ENCODE assay signal across 35 cellular contexts in the genomic region with DNA sequence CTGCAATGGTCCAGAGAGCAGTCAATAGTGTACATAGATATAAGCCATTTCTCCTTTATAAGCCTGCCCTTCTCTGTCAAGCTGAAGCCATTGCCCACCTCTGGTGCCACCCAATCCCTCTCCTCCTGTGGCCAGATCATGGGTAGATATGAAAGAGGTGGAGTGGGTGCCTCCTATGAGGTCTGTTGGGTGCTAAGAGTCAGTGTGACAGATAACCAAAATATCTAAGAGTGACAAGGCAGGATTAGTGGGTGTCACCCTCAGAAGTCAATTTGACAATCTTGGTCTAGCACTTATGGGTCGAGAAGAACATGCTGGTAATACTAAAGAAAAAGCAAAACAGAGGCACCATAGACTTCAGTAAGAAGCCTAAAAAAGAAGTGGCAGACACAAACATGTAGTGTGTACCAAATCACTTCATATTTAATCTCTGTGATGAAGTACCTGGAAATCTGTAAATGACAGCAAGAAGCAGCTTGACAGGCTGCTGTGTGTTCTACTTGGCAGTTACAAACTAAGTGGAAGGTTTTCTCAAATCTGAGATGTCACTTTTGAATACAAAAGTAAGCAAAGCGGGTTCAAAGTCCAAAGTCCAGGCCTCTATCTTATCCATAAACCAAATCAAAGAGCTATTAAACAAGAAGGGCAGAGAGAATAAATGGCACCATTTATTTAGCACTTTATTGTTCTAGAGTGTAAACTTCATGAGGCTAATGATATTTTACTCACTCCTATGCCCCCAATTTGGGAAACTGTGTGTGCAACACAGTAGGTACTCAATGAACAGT.
"Had no signal": no experiment of that assay in that cellular context is flagged by ENCODE, and none has a peak within 500 bp of the region (broad histone marks: within the 10 kb centered on the region; RNA-seq: fewer than 3 reads in every experiment).

No MANE protein-coding gene starts in this region.

- H3K4me3 Mint-ChIP-seq: activated B cell treated with CpG ODN at 0.5 μM for 24 hours; activated CD4-positive, alpha-beta memory T cell treated with anti-CD3 and anti-CD28 coated beads for 36 hours; activated naive CD4-positive, alpha-beta T cell treated with anti-CD3 and anti-CD28 coated beads, Interleukin-2, amount 10 ng/mL, durations not matched to agents 7 days and 5 days; activated naive CD8-positive, alpha-beta T cell treated with anti-CD3 and anti-CD28 coated beads for 36 hours; T-cell; T-helper 17 cell had no signal

- H3K9me3 ChIP-seq: MG63 had no signal

- H3K36me3 ChIP-seq: cardiac muscle cell, MG63 had no signal

- H3K36me3 Mint-ChIP-seq: activated CD4-positive, alpha-beta memory T cell treated with anti-CD3 and anti-CD28 coated beads for 36 hours; activated naive CD4-positive, alpha-beta T cell treated with anti-CD3 and anti-CD28 coated beads, Interleukin-2, amount 10 ng/mL, durations not matched to agents 7 days and 5 days; activated naive CD8-positive, alpha-beta T cell treated with anti-CD3 and anti-CD28 coated beads for 36 hours; T-cell had no signal

- ATAC-seq: Right ventricle myocardium inferior, SK-N-SH treated with all-trans-retinoic acid at 6 μM for 48 hours, T-helper 17 cell had no signal

- H3K27ac Mint-ChIP-seq: activated B cell treated with CpG ODN at 0.5 μM for 24 hours; activated CD4-positive, alpha-beta memory T cell treated with anti-CD3 and anti-CD28 coated beads for 36 hours; activated naive CD4-positive, alpha-beta T cell treated with anti-CD3 and anti-CD28 coated beads, Interleukin-2, amount 10 ng/mL, durations not matched to agents 7 days and 5 days; activated naive CD8-positive, alpha-beta T cell treated with anti-CD3 and anti-CD28 coated beads for 36 hours; T-cell; T-helper 17 cell had no signal

- H3K27ac ChIP-seq: cardiac muscle cell, PC-9, RWPE1, VCaP had no signal

- DNase-seq: activated B cell treated with CpG ODN at 0.5 μM for 24 hours; activated CD4-positive, alpha-beta memory T cell treated with anti-CD3 and anti-CD28 coated beads for 36 hours; activated CD4-positive, alpha-beta T cell treated with anti-CD3 and anti-CD28 coated beads for 4 hours; activated CD4-positive, alpha-beta T cell treated with anti-CD3 and anti-CD28 coated beads, Interleukin-2, amount 50 U/mL, for 1 hour; activated CD4-positive, CD25-positive, alpha-beta regulatory T cell treated with anti-CD3 and anti-CD28 coated beads, Interleukin-2, amount 50 U/mL, for 72 hours; activated CD8-positive, alpha-beta memory T cell treated with anti-CD3 and anti-CD28 coated beads, Interleukin-2, amount 50 U/mL, for 48 hours; activated effector memory CD4-positive, alpha-beta T cell treated with Interleukin-2 at 50 U/mL for 16 hours; activated naive CD4-positive, alpha-beta T cell treated with anti-CD3 and anti-CD28 coated beads, Interleukin-2, amount 10 ng/mL, durations not matched to agents 7 days and 5 days; activated naive CD8-positive, alpha-beta T cell treated with anti-CD3 and anti-CD28 coated beads for 36 hours; activated T-cell treated with anti-CD3 and anti-CD28 coated beads, Interleukin-2, amount 50 U/mL, for 48 hours; amniotic stem cell; aorta; cerebellar nuclear complex; Karpas-422; KBM-7; MG63; NCI-H1048; NCI-H1105 treated with DMSO at 0.1 percent for 48 hours; NCI-H1436; NCI-H1694; NCI-H2029; NCI-H345; NCI-H510A; NCI-H526; NCI-H748 treated with DMSO at 0.1 percent for 48 hours; NK-92 treated with Interleukin-12 subunit alpha and Interleukin-12 subunit beta, amount 100 ng/mL, for 24 hours; PC-9; SIG-M5; T-helper 17 cell had no signal

- H3K27me3 Mint-ChIP-seq: activated B cell treated with CpG ODN at 0.5 μM for 24 hours; activated CD4-positive, alpha-beta memory T cell treated with anti-CD3 and anti-CD28 coated beads for 36 hours; activated naive CD4-positive, alpha-beta T cell treated with anti-CD3 and anti-CD28 coated beads, Interleukin-2, amount 10 ng/mL, durations not matched to agents 7 days and 5 days; activated naive CD8-positive, alpha-beta T cell treated with anti-CD3 and anti-CD28 coated beads for 36 hours; T-cell; T-helper 17 cell had no signal

- H3K27me3 ChIP-seq: cardiac muscle cell, MG63 had no signal

- H3K4me3 ChIP-seq: cardiac muscle cell, MG63, PC-9 had no signal

- H3K4me1 Mint-ChIP-seq: activated B cell treated with CpG ODN at 0.5 μM for 24 hours had no signal

- H3K9me3 Mint-ChIP-seq: activated B cell treated with CpG ODN at 0.5 μM for 24 hours; activated CD4-positive, alpha-beta memory T cell treated with anti-CD3 and anti-CD28 coated beads for 36 hours had no signal
